In the genomic region with DNA sequence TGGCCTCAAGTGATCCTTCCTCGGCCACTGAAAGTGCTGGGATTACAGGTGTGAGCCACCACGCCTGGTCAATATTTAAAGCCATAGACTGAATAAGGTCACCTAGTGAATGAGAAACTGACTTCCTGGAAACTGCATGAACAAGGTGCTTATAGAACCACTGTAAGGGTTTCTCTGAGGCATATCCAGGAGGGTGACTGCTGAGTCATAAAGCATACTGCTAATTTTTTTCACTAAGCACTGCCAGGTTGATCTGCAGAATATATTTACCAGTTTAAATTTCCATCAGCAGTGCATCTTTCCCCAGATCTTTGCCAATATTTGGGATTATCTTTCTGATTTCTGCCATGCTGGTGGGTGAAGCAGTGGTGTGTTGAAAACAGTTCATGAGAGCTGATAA, we compare ENCODE assay signal across 9 cellular contexts. TPM values are rescaled to one million over a fixed set of nuclear protein-coding genes. Genes with fewer than 3 reads are reported as not detected.
DNase-seq lines count a peak whose midpoint lies in the region; ATAC-seq lines count a peak whose summit lies in the region.
"Had no signal": no experiment of that assay in that cellular context is flagged by ENCODE, and none has a peak within 500 bp of the region (broad histone marks: within the 10 kb centered on the region; RNA-seq: fewer than 3 reads in every experiment).

No MANE protein-coding gene starts in this region.

- DNase-seq in T-helper 9 cell (no peak), C1 segment of cervical spinal cord (lab: John Stamatoyannopoulos, UW) (no peak), NCI-H2029 (lab: John Stamatoyannopoulos, UW) (no peak)
- DNase-seq: DND-41 had no signal

- peak; percentile 43 for ATAC-seq in GM18499 (IDR thresholded peaks at IDR 0.05; ENCODE audit: insufficient read depth, unreplicated experiment)
- peak; percentile 48 for ATAC-seq in GM21381 (IDR thresholded peaks at IDR 0.05; ENCODE audit: unreplicated experiment)
- ATAC-seq in HG03442 (IDR thresholded peaks at IDR 0.05; ENCODE audit: unreplicated experiment): peak; percentile 38
- peak; percentile 29 for ATAC-seq in esophagus mucosa
- no peak for ATAC-seq in HG03139 (IDR thresholded peaks at IDR 0.05; ENCODE audit: unreplicated experiment)

RNA-seq across cellular contexts. Expression of a gene that starts 4.3 kb away (rescaled TPM):
- 35.1 TPM for total RNA-seq in esophagus mucosa

RNA-seq across cellular contexts. Expression of a gene that starts 36.6 kb away (rescaled TPM):
- total RNA-seq in esophagus mucosa: 0.08 TPM
